25 cellular contexts compared by ENCODE assay signal in the genomic region with DNA sequence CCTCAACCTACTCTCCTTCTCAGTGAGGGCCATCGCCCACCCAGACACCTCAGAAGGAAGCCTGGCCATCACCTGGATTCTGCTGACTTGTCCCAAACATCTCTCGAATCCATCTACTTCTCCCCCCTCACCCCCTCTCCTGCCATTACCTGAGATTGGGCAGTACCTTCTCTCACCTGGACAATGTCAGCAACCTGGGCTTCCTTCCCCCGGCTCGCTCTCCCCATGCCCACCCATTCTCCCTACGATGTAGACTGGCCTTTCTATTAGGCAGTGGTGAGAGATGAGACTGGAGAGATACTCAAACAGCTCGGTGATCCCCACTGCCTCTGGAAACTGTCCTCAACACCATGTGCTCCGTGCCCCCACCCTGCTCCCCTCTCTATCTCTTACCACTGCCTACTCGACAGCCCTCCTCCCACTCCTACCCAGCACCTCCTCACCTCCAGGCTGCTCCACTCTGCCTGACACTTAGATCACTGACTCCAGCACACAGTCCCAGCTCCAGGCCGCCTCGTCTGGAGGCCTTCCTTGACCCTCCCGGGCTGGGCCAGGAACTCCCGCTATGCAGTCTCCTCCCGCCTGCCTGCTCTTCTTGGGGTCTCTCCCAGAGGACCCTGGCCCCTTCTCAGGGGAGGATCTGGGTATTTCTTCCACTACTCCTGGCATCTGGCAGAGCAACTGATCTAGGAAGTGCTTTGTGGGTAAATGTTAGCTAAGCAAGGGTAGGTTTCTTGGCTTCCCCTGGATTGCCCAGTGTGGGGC.
"Had no signal": no experiment of that assay in that cellular context is flagged by ENCODE, and none has a peak within 500 bp of the region (broad histone marks: within the 10 kb centered on the region; RNA-seq: fewer than 3 reads in every experiment).

No MANE protein-coding gene starts in this region.

- ATAC-seq: heart right ventricle, left lung, lower lobe of right lung, mucosa of descending colon, right cardiac atrium, T-helper 17 cell had no signal

- H3K9me3 ChIP-seq: heart right ventricle, left lung, lower lobe of right lung, mucosa of descending colon, suprapubic skin, vagina had no signal

- H3K4me3 Mint-ChIP-seq: activated B cell treated with CpG ODN at 0.5 μM for 24 hours; activated CD4-positive, alpha-beta T cell treated with anti-CD3 and anti-CD28 coated beads for 36 hours; activated naive CD4-positive, alpha-beta T cell treated with anti-CD3 and anti-CD28 coated beads, Interleukin-2, amount 10 ng/mL, durations not matched to agents 7 days and 5 days; nephron progenitor cell; T-helper 17 cell; type B pancreatic cell had no signal

- H3K27ac Mint-ChIP-seq: activated B cell treated with CpG ODN at 0.5 μM for 24 hours; activated CD4-positive, alpha-beta T cell treated with anti-CD3 and anti-CD28 coated beads for 36 hours; activated naive CD4-positive, alpha-beta T cell treated with anti-CD3 and anti-CD28 coated beads, Interleukin-2, amount 10 ng/mL, durations not matched to agents 7 days and 5 days; nephron progenitor cell; T-helper 17 cell; type B pancreatic cell had no signal

- H3K4me1 Mint-ChIP-seq: activated B cell treated with CpG ODN at 0.5 μM for 24 hours; activated CD4-positive, alpha-beta T cell treated with anti-CD3 and anti-CD28 coated beads for 36 hours; activated naive CD4-positive, alpha-beta T cell treated with anti-CD3 and anti-CD28 coated beads, Interleukin-2, amount 10 ng/mL, durations not matched to agents 7 days and 5 days; T-helper 17 cell had no signal

- H3K4me1 ChIP-seq: foreskin keratinocyte, heart right ventricle, left lung, lower lobe of right lung, suprapubic skin, vagina had no signal

- DNase-seq: activated B cell treated with CpG ODN at 0.5 μM for 24 hours; activated CD4-positive, alpha-beta T cell treated with anti-CD3 and anti-CD28 coated beads for 36 hours; activated CD4-positive, alpha-beta T cell treated with anti-CD3 and anti-CD28 coated beads, Interleukin-2, amount 50 U/mL, for 48 hours; activated CD8-positive, alpha-beta memory T cell treated with anti-CD3 and anti-CD28 coated beads for 24 hours; activated effector memory CD4-positive, alpha-beta T cell treated with Interleukin-2 at 50 U/mL for 16 hours; activated naive CD4-positive, alpha-beta T cell treated with anti-CD3 and anti-CD28 coated beads, Interleukin-2, amount 10 ng/mL, durations not matched to agents 7 days and 5 days; amniotic stem cell; caudate nucleus; cortex of kidney; heart right ventricle; left lung; lower lobe of right lung; mucosa of descending colon; nephron progenitor cell; occipital lobe; posterior cingulate gyrus; right cardiac atrium; stimulated activated CD4-positive, alpha-beta T cell treated with anti-CD3 and anti-CD28 coated beads, Interleukin-2, amount 100 ng/mL, for 24 hours; stimulated activated naive CD4-positive, alpha-beta T cell; T-helper 17 cell; T1000 had no signal

- H3K27ac ChIP-seq: foreskin keratinocyte, heart right ventricle, left lung, lower lobe of right lung, suprapubic skin, vagina had no signal

- H3K4me3 ChIP-seq: heart right ventricle, left lung, lower lobe of right lung, mucosa of descending colon, suprapubic skin, vagina had no signal

- H3K27me3 ChIP-seq: vagina had no signal

- H3K36me3 ChIP-seq: heart right ventricle, left lung, lower lobe of right lung, suprapubic skin, vagina had no signal

- H3K9me3 Mint-ChIP-seq: activated B cell treated with CpG ODN at 0.5 μM for 24 hours; activated naive CD4-positive, alpha-beta T cell treated with anti-CD3 and anti-CD28 coated beads, Interleukin-2, amount 10 ng/mL, durations not matched to agents 7 days and 5 days; nephron progenitor cell; type B pancreatic cell had no signal

- H3K36me3 Mint-ChIP-seq: activated naive CD4-positive, alpha-beta T cell treated with anti-CD3 and anti-CD28 coated beads, Interleukin-2, amount 10 ng/mL, durations not matched to agents 7 days and 5 days; type B pancreatic cell had no signal
